ENCODE assay signal across 8 cellular contexts in the genomic region with DNA sequence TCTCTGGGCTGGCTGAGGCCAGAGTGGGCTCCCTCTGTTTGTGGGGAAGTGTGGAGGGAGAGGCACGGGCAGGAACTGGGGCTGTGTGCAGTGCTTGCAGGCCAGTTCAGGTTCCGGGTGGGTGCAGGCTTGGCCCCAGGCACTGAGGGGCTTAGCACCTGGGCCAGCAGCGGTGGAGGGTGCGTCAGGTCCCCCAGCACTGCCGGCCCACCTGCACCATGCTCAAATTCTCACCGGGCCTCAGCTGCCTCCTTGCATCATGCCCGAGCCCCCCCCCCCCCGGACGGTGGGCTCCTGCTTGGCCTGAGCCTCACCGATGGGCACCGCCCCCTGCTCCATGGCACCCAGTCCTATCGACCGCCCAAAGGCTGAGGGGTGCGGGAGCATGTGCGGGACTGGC. TPM values are rescaled to one million over a fixed set of nuclear protein-coding genes. Genes with fewer than 3 reads are reported as not detected.
"Had no signal": no experiment of that assay in that cellular context is flagged by ENCODE, and none has a peak within 500 bp of the region (broad histone marks: within the 10 kb centered on the region; RNA-seq: fewer than 3 reads in every experiment).

No MANE protein-coding gene starts in this region.

- H3K4me2 ChIP-seq: KMS-11 had no signal

- H3K27ac ChIP-seq: HL-60, KMS-11 had no signal

- H3K4me3 ChIP-seq: K562 had no signal

- ATAC-seq: HepG2, K562 had no signal

- H3K9ac ChIP-seq: KMS-11 had no signal

- DNase-seq: IMR-90, KBM-7, KG1 had no signal

RNA-seq across cellular contexts. Expression of a gene that starts 26.3 kb away (rescaled TPM):
- total RNA-seq: HepG2, HT-29 had no signal

RNA-seq across cellular contexts. Expression of a gene that starts 45.4 kb away (rescaled TPM):
- total RNA-seq: HepG2 had no signal
